In genomic region chr5:127518319-127518621, GRCh38 we compare ENCODE assay signal across 8 cellular contexts. TPM values are rescaled to one million over a fixed set of nuclear protein-coding genes. Genes with fewer than 3 reads are reported as not detected.
DNase-seq lines count a peak whose midpoint lies in the region; ATAC-seq lines count a peak whose summit lies in the region.

No MANE protein-coding gene starts in this region.

- H3K4me3 Mint-ChIP-seq in dendritic cell treated with granulocyte-macrophage colony-stimulating factor and Interleukin-4, amounts not matched to agents 40 ng/mL and 50 ng/mL, for 4 days, result peak overlapping the region; percentile 92
- peak overlapping the region; percentile 86 to 92 (median 89) for H3K4me3 Mint-ChIP-seq in naive thymus-derived CD4-positive, alpha-beta T cell

- ATAC-seq in GM21619 (IDR thresholded peaks at IDR 0.05; ENCODE audit: unreplicated experiment), result peak; percentile 28
- no peak for ATAC-seq in naive thymus-derived CD4-positive, alpha-beta T cell

- no peaks in the 10 kb centered on the region; the same call in 1 of the 2 replicates for H3K9me3 ChIP-seq in ES-I3 (ENCODE audit: control insufficient read depth, insufficient read depth, low read length)
- H3K9me3 ChIP-seq in naive thymus-derived CD4-positive, alpha-beta T cell (ENCODE audit: control insufficient read depth in 2 of 3, low read length in 3 of 3), result peaks cover 0 to 8% (median 0%) of the 10 kb centered on the region in 3 experiments

- CTCF ChIA-PET in naive thymus-derived CD4-positive, alpha-beta T cell (lab: Charles Lee), result no interaction called here

- H3K4me1 ChIP-seq in ES-I3 (ENCODE audit: insufficient read depth, low read length), result no peaks in the 10 kb centered on the region; the same call in 1 of the 2 replicates
- peaks cover 0 to 18% of the 10 kb centered on the region in 2 donors for H3K4me1 ChIP-seq in naive thymus-derived CD4-positive, alpha-beta T cell (ENCODE audit: control insufficient read depth in 2 of 2, insufficient read depth in 2 of 2, low read length in 2 of 2)

- intact Hi-C loops in dendritic cell treated with granulocyte-macrophage colony-stimulating factor and Interleukin-4, amounts not matched to agents 40 ng/mL and 50 ng/mL, for 4 days (cut with micrococcal nuclease), result loop anchor here (5.0 to 10.0 kb wide), 2 partner anchors 564 to 703 kb away; partner anchors contain the start of gene SLC12A2
- intact Hi-C loops in naive thymus-derived CD4-positive, alpha-beta T cell (cut with micrococcal nuclease), result loop anchor here (1.0 to 10.0 kb wide), 8 partner anchors 289 to 1577 kb away; partner anchors contain the start of genes ISOC1 (in 1 of the 2), LMNB1 (in 1 of the 2), MARCHF3 (in 1 of the 2) and PHAX (in 1 of the 2)

- H3K9me3 Mint-ChIP-seq in dendritic cell treated with granulocyte-macrophage colony-stimulating factor and Interleukin-4, amounts not matched to agents 40 ng/mL and 50 ng/mL, for 4 days, result peaks cover 28% of the 10 kb centered on the region
- H3K9me3 Mint-ChIP-seq in naive thymus-derived CD4-positive, alpha-beta T cell, result peaks cover 0 to 12% (median 11%) of the 10 kb centered on the region in 11 donors

- peaks cover 35% of the 10 kb centered on the region for H3K4me1 Mint-ChIP-seq in dendritic cell treated with granulocyte-macrophage colony-stimulating factor and Interleukin-4, amounts not matched to agents 40 ng/mL and 50 ng/mL, for 4 days (ENCODE audit: low read depth)
- peaks cover 25 to 49% (median 38%) of the 10 kb centered on the region in 7 donors for H3K4me1 Mint-ChIP-seq in naive thymus-derived CD4-positive, alpha-beta T cell

- POLR2A ChIA-PET in naive thymus-derived CD4-positive, alpha-beta T cell (lab: Charles Lee), result interaction anchor here (0.9 kb wide), 1 partner anchor 740 kb away, joined by 3 read pairs; no protein-coding TSS in a partner anchor

- peak overlapping the region; percentile 94 for H3K4me3 ChIP-seq in naive thymus-derived CD4-positive, alpha-beta T cell (ENCODE audit: low read length)

- H3K27me3 Mint-ChIP-seq in dendritic cell treated with granulocyte-macrophage colony-stimulating factor and Interleukin-4, amounts not matched to agents 40 ng/mL and 50 ng/mL, for 4 days, result no peaks in the 10 kb centered on the region
- peaks cover 0 to 7% (median 4%) of the 10 kb centered on the region in 5 donors for H3K27me3 Mint-ChIP-seq in naive thymus-derived CD4-positive, alpha-beta T cell

- H3K27ac ChIP-seq in naive thymus-derived CD4-positive, alpha-beta T cell (ENCODE audit: low read depth, low read length), result peak overlapping the region; percentile 89

- DNase-seq in NCI-H460 (ENCODE audit: extremely low read depth, low read depth) (peak; percentile 8), EL (no peak), HuH-7.5 (ENCODE audit: low spot score) (no peak), NCI-H82 treated with DMSO at 0.1 percent for 48 hours (lab: John Stamatoyannopoulos, UW; ENCODE audit: unreplicated experiment) (no peak)
- peak in 6 of 9 donors; percentile 35 to 67 (median 54) for DNase-seq in naive thymus-derived CD4-positive, alpha-beta T cell

- peaks cover 3% of the 10 kb centered on the region; the same call in 1 of the 2 replicates for H3K36me3 ChIP-seq in ES-I3 (ENCODE audit: insufficient read depth, low read length)
- H3K36me3 ChIP-seq in naive thymus-derived CD4-positive, alpha-beta T cell (ENCODE audit: control insufficient read depth in 2 of 3, insufficient read depth in 3 of 3, low read length in 3 of 3), result peaks cover 0 to 7% (median 0%) of the 10 kb centered on the region in 3 experiments

- H3K9ac ChIP-seq in ES-I3 (ENCODE audit: low read depth, low read length), result peak overlapping the region; percentile 99

- H3K27ac Mint-ChIP-seq in dendritic cell treated with granulocyte-macrophage colony-stimulating factor and Interleukin-4, amounts not matched to agents 40 ng/mL and 50 ng/mL, for 4 days, result peak overlapping the region; percentile 91
- H3K27ac Mint-ChIP-seq in naive thymus-derived CD4-positive, alpha-beta T cell, result peak overlapping the region in 8 of 9 donors; percentile 48 to 90 (median 82)

- H3K27me3 ChIP-seq in naive thymus-derived CD4-positive, alpha-beta T cell (ENCODE audit: control insufficient read depth in 2 of 2, insufficient read depth in 2 of 2, low read length in 2 of 2), result no peaks in the 10 kb centered on the region

- peaks cover 45% of the 10 kb centered on the region for H3K36me3 Mint-ChIP-seq in dendritic cell treated with granulocyte-macrophage colony-stimulating factor and Interleukin-4, amounts not matched to agents 40 ng/mL and 50 ng/mL, for 4 days (ENCODE audit: low read depth)
- peaks cover 18 to 32% (median 29%) of the 10 kb centered on the region in 5 donors for H3K36me3 Mint-ChIP-seq in naive thymus-derived CD4-positive, alpha-beta T cell

RNA-seq across cellular contexts. Expression of gene PRRC1, which starts 0.8 kb away (rescaled TPM):
- total RNA-seq in NCI-H460 (2014; rRNA removed; shearing (Covaris generic)), result 48.4 and 57.8 TPM in 2 replicates
- 26.1 and 49.9 TPM in 2 replicates for polyA plus RNA-seq in NCI-H460 (2014; cell fraction: nucleus; rRNA removed)
- total RNA-seq in naive thymus-derived CD4-positive, alpha-beta T cell, result 10 to 100 TPM; 34.6 to 56.6 (median 49.4) TPM
- polyA plus RNA-seq in naive thymus-derived CD4-positive, alpha-beta T cell, result 10 to 100 TPM; 39.5 to 41.4 TPM

Comparison
In these comparisons a context has a peak if more than half of its experiments do, and no peak if none do; other contexts are left out.
1. DNase-seq: peak in NCI-H460 (single experiment) and naive thymus-derived CD4-positive, alpha-beta T cell (6 of 9); none in EL (single experiment), HuH-7.5 (single experiment) and NCI-H82 treated with DMSO at 0.1 percent for 48 hours (single experiment).